ENCODE assay signal across 21 cellular contexts in the genomic region with DNA sequence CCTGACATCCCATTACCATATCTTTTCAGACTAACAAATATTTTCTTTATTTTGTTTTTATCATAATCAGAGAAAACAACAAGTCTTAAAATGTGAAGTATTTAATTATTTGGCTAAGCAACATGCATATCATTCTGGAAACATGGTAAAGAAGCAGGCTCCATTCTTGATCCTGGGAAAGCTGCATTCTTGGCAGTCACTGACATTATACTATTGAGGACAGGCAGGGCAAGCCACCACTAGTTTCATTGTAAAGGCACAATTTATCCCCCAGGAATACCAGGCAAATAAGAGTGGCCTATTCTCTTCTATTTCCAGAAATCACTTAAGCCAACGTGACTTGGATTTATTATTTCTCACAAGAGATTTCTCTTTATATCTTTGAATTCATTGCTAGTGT.
DNase-seq lines count a peak whose midpoint lies in the region; ATAC-seq, FAIRE-seq and TF ChIP-seq lines count a peak whose summit lies in the region.
"Had no signal": no experiment of that assay in that cellular context is flagged by ENCODE, and none has a peak within 500 bp of the region (broad histone marks: within the 10 kb centered on the region; RNA-seq: fewer than 3 reads in every experiment).

No MANE protein-coding gene starts in this region.

- peak overlapping the region; percentile 56 for H3K4me3 Mint-ChIP-seq in MCF 10A (ENCODE audit: unreplicated experiment)
- no peak overlapping the region for H3K4me3 Mint-ChIP-seq in osteocyte (ENCODE audit: unreplicated experiment)
- H3K4me3 Mint-ChIP-seq: activated naive CD8-positive, alpha-beta T cell treated with anti-CD3 and anti-CD28 coated beads, Interleukin-2, amount 50 U/mL, for 24 hours; CD8-positive, alpha-beta T cell; central memory CD8-positive, alpha-beta T cell; H9; stimulated activated naive B cell treated with anti-CD40 and anti-IgM and Interleukin-4, amounts not matched to agents 10 μg/mL and 1 μg/mL and 100 μg/mL, for 72 hours had no signal

- intact Hi-C loops in Panc1 (cut with micrococcal nuclease; ENCODE audit: unreplicated experiment), result no loop called here
- intact Hi-C loops in MCF 10A (cut with micrococcal nuclease), result loop anchor here (5.0 to 10.0 kb wide), 2 partner anchors 55 to 1207 kb away; no protein-coding TSS in a partner anchor

- H3K9me3 Mint-ChIP-seq in MCF 10A (ENCODE audit: unreplicated experiment) (no peaks in the 10 kb centered on the region), osteocyte (ENCODE audit: unreplicated experiment) (peaks cover 14% of the 10 kb centered on the region)
- H3K9me3 Mint-ChIP-seq: H9 had no signal

- no peaks in the 10 kb centered on the region for H3K36me3 ChIP-seq in Panc1 (ENCODE audit: control insufficient read depth, insufficient read depth, low read length)
- H3K36me3 ChIP-seq: thyroid gland had no signal

- peaks cover 14% of the 10 kb centered on the region for H3K4me1 ChIP-seq in Panc1 (ENCODE audit: control insufficient read depth, insufficient read depth, low read length)
- H3K4me1 ChIP-seq: thyroid gland had no signal

- CTCF ChIA-PET in Panc1 (lab: Charles Lee) (no interaction called here), MCF 10A (lab: Yijun Ruan, JAX) (interaction anchor here (0.6 to 3.2 kb wide), 2 partner anchors 94 to 453 kb away, joined by 4 to 15 read pairs; no protein-coding TSS in a partner anchor)

- ATAC-seq in Panc1, result peak; percentile 47; the same call in 1 of the 2 replicates
- ATAC-seq: activated naive CD8-positive, alpha-beta T cell treated with anti-CD3 and anti-CD28 coated beads, Interleukin-2, amount 50 U/mL, for 24 hours; CD8-positive, alpha-beta T cell; stimulated activated naive B cell treated with anti-CD40 and anti-IgM and Interleukin-4, amounts not matched to agents 10 μg/mL and 1 μg/mL and 100 μg/mL, for 72 hours had no signal

- H3K4me1 Mint-ChIP-seq in MCF 10A (ENCODE audit: insufficient read depth, unreplicated experiment) (peaks cover 27% of the 10 kb centered on the region), osteocyte (ENCODE audit: unreplicated experiment) (peaks cover 22% of the 10 kb centered on the region)
- H3K4me1 Mint-ChIP-seq: activated naive CD8-positive, alpha-beta T cell treated with anti-CD3 and anti-CD28 coated beads, Interleukin-2, amount 50 U/mL, for 24 hours; central memory CD8-positive, alpha-beta T cell; H9; stimulated activated naive B cell treated with anti-CD40 and anti-IgM and Interleukin-4, amounts not matched to agents 10 μg/mL and 1 μg/mL and 100 μg/mL, for 72 hours had no signal

- H3K27me3 ChIP-seq in Panc1 (ENCODE audit: control insufficient read depth, insufficient read depth, low read length), result no peaks in the 10 kb centered on the region
- H3K27me3 ChIP-seq: thyroid gland had no signal

- no peak for TF ChIP-seq POLR2A in GM12892 (IDR thresholded peaks at IDR 0.05; ENCODE audit: low read depth, low read length)

- H3K36me3 Mint-ChIP-seq in MCF 10A (ENCODE audit: insufficient read depth, unreplicated experiment) (no peaks in the 10 kb centered on the region), osteocyte (ENCODE audit: unreplicated experiment) (peaks cover 6% of the 10 kb centered on the region)
- H3K36me3 Mint-ChIP-seq: CD8-positive, alpha-beta T cell had no signal

- peak overlapping the region; percentile 100 for H3K27ac ChIP-seq in Panc1 (ENCODE audit: low read length)
- H3K27ac ChIP-seq: thyroid gland had no signal

- H3K9me3 ChIP-seq in Panc1 (ENCODE audit: control insufficient read depth, insufficient read depth, low read depth, low read length), result peaks cover 27% of the 10 kb centered on the region; the same call in 1 of the 2 replicates
- H3K9me3 ChIP-seq: thyroid gland had no signal

- POLR2A ChIA-PET in Panc1 (lab: Charles Lee), result interaction anchor here (0.6 to 1.3 kb wide), 3 partner anchors 63 to 887 kb away, joined by 3 to 5 read pairs (median 5); a partner anchor contains a TSS
- POLR2A ChIA-PET in MCF 10A (lab: Yijun Ruan, JAX), result interaction anchor here (0.8 to 5.8 kb wide), 19 partner anchors 9 to 1203 kb away, joined by 3 to 120 read pairs (median 6); a partner anchor contains a TSS

- H3K27ac Mint-ChIP-seq in MCF 10A (ENCODE audit: low read depth, unreplicated experiment), result peak overlapping the region; percentile 90
- peak overlapping the region; percentile 83 for H3K27ac Mint-ChIP-seq in osteocyte (ENCODE audit: unreplicated experiment)
- H3K27ac Mint-ChIP-seq: activated naive CD8-positive, alpha-beta T cell treated with anti-CD3 and anti-CD28 coated beads, Interleukin-2, amount 50 U/mL, for 24 hours; CD8-positive, alpha-beta T cell; H9; stimulated activated naive B cell treated with anti-CD40 and anti-IgM and Interleukin-4, amounts not matched to agents 10 μg/mL and 1 μg/mL and 100 μg/mL, for 72 hours had no signal

- FAIRE-seq in GM12892 (lab: Jason Lieb, UNC), result no peak

- DNase-seq in Caki2 (ENCODE audit: low read depth), result peak; percentile 53
- DNase-seq in Panc1 (ENCODE audit: low read depth, low spot score), result no peak
- peak; percentile 52 for DNase-seq in MCF 10A (ENCODE audit: unreplicated experiment)
- no peak for DNase-seq in osteocyte (ENCODE audit: extremely low spot score, unreplicated experiment)
- DNase-seq in GM12892 (ENCODE audit: insufficient read length), result no peak
- DNase-seq in NCI-H510A treated with DMSO at 0.1 percent for 48 hours (lab: John Stamatoyannopoulos, UW), result no peak
- DNase-seq in GM10266 (ENCODE audit: extremely low spot score), result no peak
- no peak for DNase-seq in NCI-H2107 treated with DMSO at 0.1 percent for 48 hours (lab: John Stamatoyannopoulos, UW; ENCODE audit: unreplicated experiment)
- DNase-seq: activated naive CD8-positive, alpha-beta T cell treated with anti-CD3 and anti-CD28 coated beads, Interleukin-2, amount 50 U/mL, for 24 hours; CD8-positive, alpha-beta T cell; DND-41; H9; KBM-7; kidney; mesendoderm; NCI-H1048; NCI-H2081 treated with DMSO at 0.1 percent for 48 hours; NCI-H69; stimulated activated naive B cell treated with anti-CD40 and anti-IgM and Interleukin-4, amounts not matched to agents 10 μg/mL and 1 μg/mL and 100 μg/mL, for 72 hours; thyroid gland had no signal

- no peak for TF ChIP-seq CTCF in Panc1 (IDR thresholded peaks at IDR 0.05)
- TF ChIP-seq CTCF in MCF 10A (IDR thresholded peaks at IDR 0.05; ENCODE audit: unreplicated experiment), result no peak
- no peak for TF ChIP-seq CTCF in osteocyte (IDR thresholded peaks at IDR 0.05)
- TF ChIP-seq CTCF in GM10266 (IDR thresholded peaks at IDR 0.05; ENCODE audit: control insufficient read depth, insufficient read depth, low read depth, missing control alignments), result no peak

- H3K27me3 Mint-ChIP-seq in MCF 10A (ENCODE audit: insufficient read depth, unreplicated experiment) (no peaks in the 10 kb centered on the region), osteocyte (ENCODE audit: unreplicated experiment) (no peaks in the 10 kb centered on the region)

- in situ Hi-C loops in Caki2 (cut with HindIII; ENCODE audit: low pct_unique_long_range_greater_than_20kb, low sequenced_read_pairs), result no loop called here
- in situ Hi-C loops in Panc1 (cut with HindIII; ENCODE audit: low pct_unique_long_range_greater_than_20kb, low sequenced_read_pairs), result no loop called here

- H3K4me3 ChIP-seq in Panc1 (ENCODE audit: low read depth in 2 of 2, low read length in 2 of 2), result no peak overlapping the region; a peak in 1 of 4 replicates
- H3K4me3 ChIP-seq: thyroid gland had no signal

- no TSS peak for BruUV-seq in Panc1 (replicated peaks; lab: Mats Ljungman, UMichigan)
- BruUV-seq in MCF 10A (replicated peaks; lab: Mats Ljungman, UMichigan), result no TSS peak

Comparison
In these comparisons a context has a peak if more than half of its experiments do, and no peak if none do; other contexts are left out.
1. DNase-seq: peak in Caki2 (single experiment) and MCF 10A (single experiment); none in Panc1 (single experiment), osteocyte (single experiment), GM12892 (single experiment), NCI-H510A treated with DMSO at 0.1 percent for 48 hours (single experiment), GM10266 (single experiment) and NCI-H2107 treated with DMSO at 0.1 percent for 48 hours (single experiment).